In the genomic region with DNA sequence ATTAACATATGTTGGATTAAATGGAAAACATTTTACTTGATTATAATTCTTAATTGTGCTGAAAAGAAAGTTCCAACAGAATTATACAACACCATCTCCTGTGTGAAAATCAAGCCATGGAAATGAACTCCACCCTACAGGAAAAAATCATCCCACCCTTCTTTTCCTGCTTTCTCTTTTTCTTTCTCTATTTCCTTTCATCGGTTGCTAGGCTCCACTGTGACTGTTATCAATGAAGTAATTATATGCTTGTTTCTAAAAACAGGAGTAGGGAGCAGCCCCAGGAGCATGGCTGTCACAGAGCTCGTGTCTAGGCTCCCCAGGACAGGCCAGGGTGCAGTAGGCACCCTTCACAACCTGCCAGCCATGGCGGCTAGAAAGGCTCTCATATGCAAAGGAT, we compare ENCODE assay signal across 23 cellular contexts.
"Had no signal": no experiment of that assay in that cellular context is flagged by ENCODE, and none has a peak within 500 bp of the region (broad histone marks: within the 10 kb centered on the region; RNA-seq: fewer than 3 reads in every experiment).

No MANE protein-coding gene starts in this region.

- H3K4me3 ChIP-seq: SJSA1, SK-N-MC had no signal

- H3K27me3 ChIP-seq: SJSA1 had no signal

- H3K9me3 ChIP-seq: SJSA1 had no signal

- ATAC-seq: HepG2 had no signal

- DNase-seq: IMR-90, Kasumi-1, KG1, MV-4-11, NCI-H1048, NCI-H1105, NCI-H1417, NCI-H1436 treated with DMSO at 0.1 percent for 48 hours, NCI-H1694, NCI-H187 treated with DMSO at 0.1 percent for 48 hours, NCI-H2029 treated with DMSO at 0.1 percent for 48 hours, NCI-H2171 treated with DMSO at 0.1 percent for 48 hours, NCI-H510A, NCI-H524 treated with DMSO at 0.1 percent for 48 hours, NCI-H69, NCI-H774, Right ventricle myocardium superior, RPMI8226, SIG-M5 had no signal

- H3K27ac ChIP-seq: HL-60, SJSA1, SK-N-MC had no signal
